In genomic region chr10:31032515-31033132, GRCh38 we compare ENCODE assay signal across 8 cellular contexts. TPM values are rescaled to one million over a fixed set of nuclear protein-coding genes. Genes with fewer than 3 reads are reported as not detected.
DNase-seq lines count a peak whose midpoint lies in the region; ATAC-seq and TF ChIP-seq lines count a peak whose summit lies in the region.

No MANE protein-coding gene starts in this region.

- H3K9ac ChIP-seq in fibroblast of lung (ENCODE audit: insufficient read depth, low read length) = peak overlapping the region; percentile 63
- no peak overlapping the region for H3K9ac ChIP-seq in parathyroid adenoma

- H3K27ac Mint-ChIP-seq in Calu3 (ENCODE audit: unreplicated experiment) = peak overlapping the region; percentile 42

- H3K4me3 ChIP-seq in SJSA1 = peak overlapping the region; percentile 59
- peak overlapping the region; percentile 42 to 65 (median 47) for H3K4me3 ChIP-seq in fibroblast of lung (replicated peaks in 1 of 4; ENCODE audit: control extremely low read depth in 1 of 4, insufficient read depth in 1 of 4, low read depth in 3 of 4, low read length in 4 of 4)
- peak overlapping the region; percentile 92 for H3K4me3 ChIP-seq in parathyroid adenoma (ENCODE audit: low read depth, low read length)

- H3K79me2 ChIP-seq in fibroblast of lung (ENCODE audit: control insufficient read depth, insufficient read depth, low read length) (peaks cover 2% of the 10 kb centered on the region), parathyroid adenoma (no peaks in the 10 kb centered on the region)

- no peak for DNase-seq in Calu3
- DNase-seq in SJSA1 (ENCODE audit: low read depth in 1 of 2, low spot score in 2 of 2) = no peak
- no peak for DNase-seq in fibroblast of lung (ENCODE audit: low read depth in 2 of 2)
- no peak for DNase-seq in pons (ENCODE audit: low spot score)

- H3K9me3 ChIP-seq in SJSA1 (replicated peaks) (no peaks in the 10 kb centered on the region), fibroblast of lung (ENCODE audit: control insufficient read depth, insufficient read depth, low read depth, low read length) (no peaks in the 10 kb centered on the region), parathyroid adenoma (ENCODE audit: control insufficient read depth, low read length) (no peaks in the 10 kb centered on the region)

- H3K27ac ChIP-seq in SJSA1 (peak overlapping the region; percentile 99; the same call in 1 of the 2 replicates), fibroblast of lung (ENCODE audit: insufficient read depth, low read length) (peak overlapping the region; percentile 96), parathyroid adenoma (peak overlapping the region; percentile 99)

- H3K4me2 ChIP-seq in fibroblast of lung (ENCODE audit: extremely low read depth, insufficient read depth, low read length) (peak overlapping the region; percentile 97), parathyroid adenoma (ENCODE audit: low read length) (peak overlapping the region; percentile 75)

- H3K36me3 ChIP-seq in SJSA1 (no peaks in the 10 kb centered on the region), fibroblast of lung (ENCODE audit: control insufficient read depth, insufficient read depth, low read length) (no peaks in the 10 kb centered on the region), parathyroid adenoma (ENCODE audit: control insufficient read depth, insufficient read depth, low read length) (no peaks in the 10 kb centered on the region)

- intact Hi-C loops in Calu3 (cut with micrococcal nuclease; ENCODE audit: unreplicated experiment) = loop anchor here (5.0 kb wide), 4 partner anchors 70 to 460 kb away; no protein-coding TSS in a partner anchor

- H3K27me3 ChIP-seq in SJSA1 (replicated peaks) = no peaks in the 10 kb centered on the region
- H3K27me3 ChIP-seq in fibroblast of lung (ENCODE audit: control insufficient read depth, insufficient read depth, low read length) = no peaks in the 10 kb centered on the region
- no peaks in the 10 kb centered on the region for H3K27me3 ChIP-seq in parathyroid adenoma (ENCODE audit: control insufficient read depth, insufficient read depth, low read length)

- peaks cover 19% of the 10 kb centered on the region for H3K36me3 Mint-ChIP-seq in Calu3 (ENCODE audit: insufficient read depth, unreplicated experiment)

- no peaks in the 10 kb centered on the region for H4K20me1 ChIP-seq in fibroblast of lung (ENCODE audit: control insufficient read depth, extremely low read depth, insufficient read depth, low read length)

- no peak for ATAC-seq in GM21381 (IDR thresholded peaks at IDR 0.05; ENCODE audit: unreplicated experiment)
- no peak for ATAC-seq in HG02642 (IDR thresholded peaks at IDR 0.05; ENCODE audit: poor library complexity, unreplicated experiment)
- no peak for ATAC-seq in GM18519 (IDR thresholded peaks at IDR 0.05; ENCODE audit: low FRiP score, unreplicated experiment)

- H3K4me1 ChIP-seq in SJSA1 (replicated peaks) (peaks cover 21% of the 10 kb centered on the region), fibroblast of lung (ENCODE audit: control insufficient read depth, extremely low read depth, insufficient read depth, low read length) (peaks cover 4% of the 10 kb centered on the region), parathyroid adenoma (peaks cover 5% of the 10 kb centered on the region)

- H2AFZ ChIP-seq in fibroblast of lung (ENCODE audit: low read length) = no peak overlapping the region
- peak overlapping the region; percentile 99 for H2AFZ ChIP-seq in parathyroid adenoma

- H3K9me3 Mint-ChIP-seq in Calu3 (ENCODE audit: low read depth, unreplicated experiment) = peaks cover 3% of the 10 kb centered on the region

- TF ChIP-seq CTCF in Calu3 (IDR thresholded peaks at IDR 0.05; ENCODE audit: unreplicated experiment) (no peak), fibroblast of lung (conservative IDR thresholded peaks at IDR 0.05 in 1 of 2, IDR thresholded peaks at IDR 0.05 in 1 of 2; ENCODE audit: low read depth in 1 of 2, low read length in 2 of 2) (no peak), parathyroid adenoma (IDR thresholded peaks at IDR 0.05) (no peak)

- CTCF ChIA-PET in Calu3 (lab: Charles Lee) = interaction anchor here (0.7 to 2.4 kb wide), 20 partner anchors 9 to 810 kb away, joined by 3 to 16 read pairs (median 5); no protein-coding TSS in a partner anchor

- no peaks in the 10 kb centered on the region for H3K27me3 Mint-ChIP-seq in Calu3 (ENCODE audit: unreplicated experiment)

- peaks cover 46% of the 10 kb centered on the region for H3K4me1 Mint-ChIP-seq in Calu3 (ENCODE audit: low read depth, unreplicated experiment)

- H3K4me3 Mint-ChIP-seq in Calu3 (ENCODE audit: low read depth, unreplicated experiment) = peak overlapping the region; percentile 82

- TSS peak; percentile 49 for BruUV-seq in Calu3 (replicated peaks; lab: Mats Ljungman, UMichigan)

RNA-seq across cellular contexts. Expression of gene ZNF438, which starts 1.0 kb away (rescaled TPM):
- total RNA-seq in Calu3 (2022) (4.0 and 4.3 TPM in 2 replicates), fibroblast of lung (3.9 and 6.6 TPM in 2 replicates)
- total RNA-seq in SJSA1 (2014; rRNA removed; shearing (Covaris generic)) = 5.2 and 6.5 TPM in 2 replicates
- polyA plus RNA-seq in fibroblast of lung = 4.7 and 5.6 TPM in 2 replicates
- 3.1 and 3.8 TPM in 2 replicates for polyA plus RNA-seq in fibroblast of lung (2012)
- polyA minus RNA-seq in fibroblast of lung (ENCODE audit: low replicate concordance) = 4.9 and 5.6 TPM in 2 replicates
